12 cellular contexts compared by ENCODE assay signal in the genomic region with DNA sequence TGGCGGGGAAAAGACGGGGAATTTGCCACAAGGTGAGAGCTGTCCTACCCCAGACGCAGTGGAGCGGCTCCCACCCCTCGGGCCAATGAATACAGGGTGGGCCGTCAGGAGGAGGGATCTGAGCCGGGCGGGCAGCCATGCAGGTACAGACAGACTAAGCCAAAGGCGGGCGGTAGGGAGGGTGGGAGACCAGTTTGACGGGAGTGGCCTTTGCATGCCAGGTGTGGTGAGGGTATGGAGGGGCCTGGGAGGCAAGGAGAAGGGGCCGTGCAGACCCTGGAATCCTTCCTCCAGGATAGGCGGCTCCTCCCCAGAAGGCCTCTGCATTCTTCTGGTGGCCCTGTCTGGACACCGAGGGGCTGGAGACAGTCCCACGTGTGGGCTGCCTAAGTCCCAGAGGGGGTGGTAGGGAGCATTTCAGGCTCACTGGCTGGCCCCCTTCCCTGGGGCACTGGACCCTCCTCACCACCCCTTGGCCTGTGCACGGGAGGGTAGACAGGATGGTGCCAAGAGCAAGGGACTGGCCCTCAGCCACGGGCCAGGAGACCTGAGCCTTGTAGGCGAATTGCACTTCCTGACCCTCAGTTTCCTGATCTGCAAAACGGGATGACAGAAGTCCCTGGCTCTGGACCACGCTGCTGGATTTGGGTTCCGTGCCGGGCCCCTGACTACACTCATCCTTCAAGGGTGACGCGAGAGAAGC. TPM values are rescaled to one million over a fixed set of nuclear protein-coding genes. Genes with fewer than 3 reads are reported as not detected.
A peak's percentile ranks its signal among the peaks of the same experiment; 100 is the strongest.
DNase-seq lines count a peak whose midpoint lies in the region; ATAC-seq and TF ChIP-seq lines count a peak whose summit lies in the region.
"Had no signal": no experiment of that assay in that cellular context is flagged by ENCODE, and none has a peak within 500 bp of the region (broad histone marks: within the 10 kb centered on the region; RNA-seq: fewer than 3 reads in every experiment).

No MANE protein-coding gene starts in this region.

- peak overlapping the region; percentile 83 for H4K91ac ChIP-seq in mesenchymal stem cell (ENCODE audit: low read length)

- peaks cover 1% of the 10 kb centered on the region for H3K79me1 ChIP-seq in mesenchymal stem cell (replicated peaks; ENCODE audit: low read length, poor library complexity, severe bottlenecking)

- intact Hi-C loops in transverse colon (cut with DNase I; ENCODE audit: low total_unique reads), result no loop called here

- H3K27me3 Mint-ChIP-seq in endothelial cell (ENCODE audit: unreplicated experiment), result peaks cover 5% of the 10 kb centered on the region
- H3K27me3 Mint-ChIP-seq: naive thymus-derived CD4-positive, alpha-beta T cell had no signal

- H2BK120ac ChIP-seq in mesenchymal stem cell (ENCODE audit: low read depth, low read length), result peak overlapping the region; percentile 83

- H3K36me3 Mint-ChIP-seq in endothelial cell (ENCODE audit: low read depth, unreplicated experiment), result no peaks in the 10 kb centered on the region
- H3K36me3 Mint-ChIP-seq: naive thymus-derived CD4-positive, alpha-beta T cell had no signal

- no peak for TF ChIP-seq EP300 in transverse colon (IDR thresholded peaks at IDR 0.05; ENCODE audit: low read depth)

- no peak overlapping the region for H3K4me3 Mint-ChIP-seq in endothelial cell (ENCODE audit: unreplicated experiment)

- 93% methylated on average over 24 of the region's 24 CpGs for WGBS in mesenchymal stem cell
- 81 to 95% methylated on average over 4 to 23 of the region's 24 CpGs for WGBS in transverse colon (ENCODE audit: low coverage in 1 of 2), 2 donors

- DNase-seq in activated effector memory CD4-positive, alpha-beta T cell treated with anti-CD3 and anti-CD28 coated beads, Interleukin-2, amount 50 U/mL, for 16 hours, result peak; percentile 60
- DNase-seq in activated effector memory CD4-positive, alpha-beta T cell treated with Interleukin-2 at 50 U/mL for 16 hours, result no peak
- DNase-seq in endothelial cell (ENCODE audit: low spot score), result peak; percentile 3
- DNase-seq in mesenchymal stem cell, result no peak
- DNase-seq in transverse colon, result peak; percentile 13
- DNase-seq in NOMO-1 treated with dmso at 0.1 percent for 144 hours (lab: John Stamatoyannopoulos, UW; ENCODE audit: unreplicated experiment), result no peak
- no peak for DNase-seq in AG08396 (ENCODE audit: low spot score)
- DNase-seq: activated CD4-positive, alpha-beta T cell treated with anti-CD3 and anti-CD28 coated beads for 1 hour; AML-193; NCI-H1436 treated with DMSO at 0.1 percent for 48 hours had no signal

- ATAC-seq in HG03097 (IDR thresholded peaks at IDR 0.05; ENCODE audit: low FRiP score, unreplicated experiment), result no peak
- ATAC-seq: naive thymus-derived CD4-positive, alpha-beta T cell had no signal

- H3K9me3 ChIP-seq in mesenchymal stem cell (ENCODE audit: control insufficient read depth, low read length) (no peaks in the 10 kb centered on the region), transverse colon (no peaks in the 10 kb centered on the region)

- peak overlapping the region; percentile 89 for H2AK5ac ChIP-seq in mesenchymal stem cell (ENCODE audit: low read length, severe bottlenecking)

- H2BK15ac ChIP-seq in mesenchymal stem cell (ENCODE audit: low read depth, poor library complexity, severe bottlenecking), result peak overlapping the region; percentile 83

- no peak overlapping the region for H3K9ac ChIP-seq in mesenchymal stem cell (ENCODE audit: low read length)

- in situ Hi-C loops in transverse colon (cut with MboI; ENCODE audit: low pct_ligation_motif_present in 1 of 4, low pct_unique_long_range_greater_than_20kb in 1 of 4, low sequenced_read_pairs in 3 of 4), result no loop called here

- no peak overlapping the region for H3K27ac Mint-ChIP-seq in endothelial cell (ENCODE audit: unreplicated experiment)

- H2AFZ ChIP-seq in mesenchymal stem cell (ENCODE audit: low read depth, low read length), result no peak overlapping the region

- peak overlapping the region; percentile 97 to 99 for H3K18ac ChIP-seq in mesenchymal stem cell (ENCODE audit: low read depth in 1 of 2, low read length in 2 of 2)

- H3K23ac ChIP-seq in mesenchymal stem cell (ENCODE audit: low read length in 2 of 2), result no peak overlapping the region

- H3K4me3 ChIP-seq in mesenchymal stem cell (ENCODE audit: insufficient read depth in 1 of 2, low read depth in 1 of 2, low read length in 2 of 2) (no peak overlapping the region), transverse colon (no peak overlapping the region)

- no peak overlapping the region for H3K4me2 ChIP-seq in mesenchymal stem cell (ENCODE audit: low read length, poor library complexity, severe bottlenecking)

- peak overlapping the region; percentile 20 to 94 for H3K4ac ChIP-seq in mesenchymal stem cell (ENCODE audit: low read depth in 1 of 2, low read length in 2 of 2)

- H3K4me1 ChIP-seq in mesenchymal stem cell (ENCODE audit: control insufficient read depth, insufficient read depth, low read depth, low read length) (peaks cover 74% of the 10 kb centered on the region), transverse colon (peaks cover 50 to 83% (median 73%) of the 10 kb centered on the region in 4 donors)

- peak overlapping the region; percentile 5 for H4K8ac ChIP-seq in mesenchymal stem cell (ENCODE audit: low read length)

- H3K36me3 ChIP-seq in mesenchymal stem cell (ENCODE audit: control insufficient read depth in 1 of 2, insufficient read depth in 2 of 2, low read depth in 1 of 2, low read length in 2 of 2) (peaks cover 0 to 40% of the 10 kb centered on the region in 2 experiments), transverse colon (no peaks in the 10 kb centered on the region)

- no peak for TF ChIP-seq CTCF in endothelial cell (IDR thresholded peaks at IDR 0.05; ENCODE audit: unreplicated experiment)
- no peak for TF ChIP-seq CTCF in transverse colon (IDR thresholded peaks at IDR 0.05)

- TF ChIP-seq POLR2A in transverse colon (IDR thresholded peaks at IDR 0.05), result no peak

- peak overlapping the region; percentile 97 to 99 for H2BK12ac ChIP-seq in mesenchymal stem cell (ENCODE audit: low read length in 2 of 2)

- no peaks in the 10 kb centered on the region for H3K9me3 Mint-ChIP-seq in endothelial cell (ENCODE audit: unreplicated experiment)
- H3K9me3 Mint-ChIP-seq: naive thymus-derived CD4-positive, alpha-beta T cell had no signal

- H3K27ac ChIP-seq in mesenchymal stem cell (ENCODE audit: low read length, poor library complexity, severe bottlenecking), result peak overlapping the region; percentile 63
- peak overlapping the region; percentile 78 to 84 (median 83) for H3K27ac ChIP-seq in transverse colon

- H2BK5ac ChIP-seq in mesenchymal stem cell (ENCODE audit: low read depth, low read length, poor library complexity, severe bottlenecking), result peak overlapping the region; percentile 24

- H3K14ac ChIP-seq in mesenchymal stem cell (ENCODE audit: low read length in 2 of 2), result peak overlapping the region in 1 of 2 experiments; percentile 38

- H3K27me3 ChIP-seq in mesenchymal stem cell (ENCODE audit: control insufficient read depth in 1 of 2, insufficient read depth in 1 of 2, low read length in 2 of 2) (no peaks in the 10 kb centered on the region), transverse colon (no peaks in the 10 kb centered on the region)

- H3K4me1 Mint-ChIP-seq in endothelial cell (ENCODE audit: unreplicated experiment), result peaks cover 29% of the 10 kb centered on the region

RNA-seq across cellular contexts. Expression of gene SH3BP2, which starts 2.8 kb away (rescaled TPM):
- total RNA-seq in endothelial cell (ENCODE audit: unreplicated experiment), result 150 TPM
- polyA plus RNA-seq in mesenchymal stem cell (2013, experiment 1 of 2), result 25.7 TPM
- 26.3 TPM for polyA plus RNA-seq in mesenchymal stem cell (2013, experiment 2 of 2)
- 100 to 1,000 TPM in 3 of 4 donors, 10 to 100 TPM in 1; 92.6 to 301 (median 117) TPM for total RNA-seq in transverse colon

RNA-seq across cellular contexts. Expression of gene TNIP2, which starts 39.6 kb away (rescaled TPM):
- total RNA-seq in endothelial cell (ENCODE audit: unreplicated experiment) (29.3 TPM), transverse colon (100 to 1,000 TPM in 3 of 4 donors, 10 to 100 TPM in 1; 91.8 to 203 (median 129) TPM)
- polyA plus RNA-seq in mesenchymal stem cell (2013, experiment 1 of 2), result 26.1 TPM
- 25.8 TPM for polyA plus RNA-seq in mesenchymal stem cell (2013, experiment 2 of 2)

RNA-seq across cellular contexts. Expression of gene ADD1, which starts 47.9 kb away (rescaled TPM):
- total RNA-seq in endothelial cell (ENCODE audit: unreplicated experiment), result 337 TPM
- 336 TPM for polyA plus RNA-seq in mesenchymal stem cell (2013, experiment 1 of 2)
- polyA plus RNA-seq in mesenchymal stem cell (2013, experiment 2 of 2), result 331 TPM
- 100 to 1,000 TPM; 218 to 392 (median 299) TPM for total RNA-seq in transverse colon

Comparison
In these comparisons a context has a peak if more than half of its experiments do, and no peak if none do; other contexts are left out.
1. DNase-seq: peak in activated effector memory CD4-positive, alpha-beta T cell treated with anti-CD3 and anti-CD28 coated beads, Interleukin-2, amount 50 U/mL, for 16 hours (single experiment), endothelial cell (single experiment) and transverse colon (single experiment); none in activated effector memory CD4-positive, alpha-beta T cell treated with Interleukin-2 at 50 U/mL for 16 hours (single experiment), mesenchymal stem cell (single experiment), NOMO-1 treated with dmso at 0.1 percent for 144 hours (single experiment) and AG08396 (single experiment).